ENCODE assay signal across 1 cellular context in the genomic region with DNA sequence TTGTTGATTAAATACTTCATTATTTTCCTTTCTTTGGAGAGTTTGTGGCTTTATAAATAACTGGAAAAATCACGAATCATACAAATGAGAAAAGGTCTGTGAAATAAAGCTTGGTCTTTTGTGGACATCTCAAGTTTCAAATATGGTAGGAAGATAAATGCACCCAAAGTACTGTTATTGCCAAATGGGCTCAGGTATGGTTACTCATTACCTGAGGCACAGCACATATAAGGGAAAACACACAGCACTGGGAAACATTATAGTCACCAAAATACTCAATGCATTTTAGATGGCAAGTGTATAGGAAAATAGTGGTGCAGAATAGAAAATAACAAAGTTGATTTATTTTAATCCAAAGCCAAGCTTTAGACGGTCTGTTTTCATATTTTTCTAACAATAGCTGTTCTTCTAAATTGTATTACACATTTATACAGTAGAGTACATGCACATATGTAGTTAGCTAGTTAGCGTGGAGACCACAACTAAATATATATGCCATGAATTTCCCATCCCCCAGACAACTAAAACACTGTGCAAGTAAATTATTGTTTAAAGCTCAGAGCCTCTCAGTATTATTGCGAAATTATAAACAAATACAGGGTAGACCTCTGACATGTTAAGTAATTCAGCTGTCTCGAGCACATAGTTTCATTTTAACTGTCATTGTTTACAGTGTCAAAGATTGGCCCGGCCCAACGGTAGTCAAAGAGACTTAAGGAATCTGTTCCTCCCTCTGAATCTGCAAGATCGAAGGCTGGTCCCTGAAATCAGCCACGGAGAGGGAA.
TF ChIP-seq lines count a peak whose summit lies in the region.

No MANE protein-coding gene starts in this region.

TF ChIP-seq in HepG2, 621 proteins besides CTCF, POLR2A, EP300 and RAD21 (continued from another document and continues in another):
- TF ChIP-seq, protein P1, sequence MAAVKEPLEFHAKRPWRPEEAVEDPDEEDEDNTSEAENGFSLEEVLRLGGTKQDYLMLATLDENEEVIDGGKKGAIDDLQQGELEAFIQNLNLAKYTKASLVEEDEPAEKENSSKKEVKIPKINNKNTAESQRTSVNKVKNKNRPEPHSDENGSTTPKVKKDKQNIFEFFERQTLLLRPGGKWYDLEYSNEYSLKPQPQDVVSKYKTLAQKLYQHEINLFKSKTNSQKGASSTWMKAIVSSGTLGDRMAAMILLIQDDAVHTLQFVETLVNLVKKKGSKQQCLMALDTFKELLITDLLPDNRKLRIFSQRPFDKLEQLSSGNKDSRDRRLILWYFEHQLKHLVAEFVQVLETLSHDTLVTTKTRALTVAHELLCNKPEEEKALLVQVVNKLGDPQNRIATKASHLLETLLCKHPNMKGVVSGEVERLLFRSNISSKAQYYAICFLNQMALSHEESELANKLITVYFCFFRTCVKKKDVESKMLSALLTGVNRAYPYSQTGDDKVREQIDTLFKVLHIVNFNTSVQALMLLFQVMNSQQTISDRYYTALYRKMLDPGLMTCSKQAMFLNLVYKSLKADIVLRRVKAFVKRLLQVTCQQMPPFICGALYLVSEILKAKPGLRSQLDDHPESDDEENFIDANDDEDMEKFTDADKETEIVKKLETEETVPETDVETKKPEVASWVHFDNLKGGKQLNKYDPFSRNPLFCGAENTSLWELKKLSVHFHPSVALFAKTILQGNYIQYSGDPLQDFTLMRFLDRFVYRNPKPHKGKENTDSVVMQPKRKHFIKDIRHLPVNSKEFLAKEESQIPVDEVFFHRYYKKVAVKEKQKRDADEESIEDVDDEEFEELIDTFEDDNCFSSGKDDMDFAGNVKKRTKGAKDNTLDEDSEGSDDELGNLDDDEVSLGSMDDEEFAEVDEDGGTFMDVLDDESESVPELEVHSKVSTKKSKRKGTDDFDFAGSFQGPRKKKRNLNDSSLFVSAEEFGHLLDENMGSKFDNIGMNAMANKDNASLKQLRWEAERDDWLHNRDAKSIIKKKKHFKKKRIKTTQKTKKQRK (IDR thresholded peaks at IDR 0.05; ENCODE audit: low read length) = no peak
- TF ChIP-seq ZMYM4 (CRISPR knock-in tag; IDR thresholded peaks at IDR 0.05) (no peak), ZFP37 (CRISPR knock-in tag; IDR thresholded peaks at IDR 0.05; ENCODE audit: borderline replicate concordance) (no peak), ZKSCAN5 (CRISPR knock-in tag; IDR thresholded peaks at IDR 0.05) (no peak), ZFP82 (CRISPR knock-in tag; IDR thresholded peaks at IDR 0.05; ENCODE audit: borderline replicate concordance) (no peak; the same call in 1 of the 2 replicates), ZNF782 (CRISPR knock-in tag; IDR thresholded peaks at IDR 0.05; ENCODE audit: borderline replicate concordance) (no peak), SIX4 (CRISPR knock-in tag; IDR thresholded peaks at IDR 0.05) (peak; percentile 39; the same call in 1 of the 2 replicates), AGO1 (IDR thresholded peaks at IDR 0.05; ENCODE audit: low read depth, low read length, poor library complexity, severe bottlenecking) (no peak), HMG20B (CRISPR knock-in tag; conservative IDR thresholded peaks at IDR 0.05) (peak; percentile 67; the same call in 1 of the 2 replicates), REL (CRISPR knock-in tag; conservative IDR thresholded peaks at IDR 0.05) (no peak), TGIF2 (CRISPR knock-in tag; IDR thresholded peaks at IDR 0.05) (peak; percentile 75; the same call in 1 of the 2 replicates), RFXAP (CRISPR knock-in tag; IDR thresholded peaks at IDR 0.05; ENCODE audit: borderline replicate concordance) (0 out of 2 replicates have a peak, but pooled peaks have one; percentile 8), ZNF350 (CRISPR knock-in tag; IDR thresholded peaks at IDR 0.05; ENCODE audit: borderline replicate concordance, low read depth) (no peak), NCOR1 (IDR thresholded peaks at IDR 0.05; ENCODE audit: borderline replicate concordance, low read length) (peak; percentile 93), NPAS2 (CRISPR knock-in tag; IDR thresholded peaks at IDR 0.05; ENCODE audit: borderline replicate concordance) (no peak)
- TF ChIP-seq, protein P2, sequence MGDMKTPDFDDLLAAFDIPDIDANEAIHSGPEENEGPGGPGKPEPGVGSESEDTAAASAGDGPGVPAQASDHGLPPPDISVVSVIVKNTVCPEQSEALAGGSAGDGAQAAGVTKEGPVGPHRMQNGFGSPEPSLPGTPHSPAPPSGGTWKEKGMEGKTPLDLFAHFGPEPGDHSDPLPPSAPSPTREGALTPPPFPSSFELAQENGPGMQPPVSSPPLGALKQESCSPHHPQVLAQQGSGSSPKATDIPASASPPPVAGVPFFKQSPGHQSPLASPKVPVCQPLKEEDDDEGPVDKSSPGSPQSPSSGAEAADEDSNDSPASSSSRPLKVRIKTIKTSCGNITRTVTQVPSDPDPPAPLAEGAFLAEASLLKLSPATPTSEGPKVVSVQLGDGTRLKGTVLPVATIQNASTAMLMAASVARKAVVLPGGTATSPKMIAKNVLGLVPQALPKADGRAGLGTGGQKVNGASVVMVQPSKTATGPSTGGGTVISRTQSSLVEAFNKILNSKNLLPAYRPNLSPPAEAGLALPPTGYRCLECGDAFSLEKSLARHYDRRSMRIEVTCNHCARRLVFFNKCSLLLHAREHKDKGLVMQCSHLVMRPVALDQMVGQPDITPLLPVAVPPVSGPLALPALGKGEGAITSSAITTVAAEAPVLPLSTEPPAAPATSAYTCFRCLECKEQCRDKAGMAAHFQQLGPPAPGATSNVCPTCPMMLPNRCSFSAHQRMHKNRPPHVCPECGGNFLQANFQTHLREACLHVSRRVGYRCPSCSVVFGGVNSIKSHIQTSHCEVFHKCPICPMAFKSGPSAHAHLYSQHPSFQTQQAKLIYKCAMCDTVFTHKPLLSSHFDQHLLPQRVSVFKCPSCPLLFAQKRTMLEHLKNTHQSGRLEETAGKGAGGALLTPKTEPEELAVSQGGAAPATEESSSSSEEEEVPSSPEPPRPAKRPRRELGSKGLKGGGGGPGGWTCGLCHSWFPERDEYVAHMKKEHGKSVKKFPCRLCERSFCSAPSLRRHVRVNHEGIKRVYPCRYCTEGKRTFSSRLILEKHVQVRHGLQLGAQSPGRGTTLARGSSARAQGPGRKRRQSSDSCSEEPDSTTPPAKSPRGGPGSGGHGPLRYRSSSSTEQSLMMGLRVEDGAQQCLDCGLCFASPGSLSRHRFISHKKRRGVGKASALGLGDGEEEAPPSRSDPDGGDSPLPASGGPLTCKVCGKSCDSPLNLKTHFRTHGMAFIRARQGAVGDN (CRISPR knock-in tag; IDR thresholded peaks at IDR 0.05) = no peak
- TF ChIP-seq, protein P3, sequence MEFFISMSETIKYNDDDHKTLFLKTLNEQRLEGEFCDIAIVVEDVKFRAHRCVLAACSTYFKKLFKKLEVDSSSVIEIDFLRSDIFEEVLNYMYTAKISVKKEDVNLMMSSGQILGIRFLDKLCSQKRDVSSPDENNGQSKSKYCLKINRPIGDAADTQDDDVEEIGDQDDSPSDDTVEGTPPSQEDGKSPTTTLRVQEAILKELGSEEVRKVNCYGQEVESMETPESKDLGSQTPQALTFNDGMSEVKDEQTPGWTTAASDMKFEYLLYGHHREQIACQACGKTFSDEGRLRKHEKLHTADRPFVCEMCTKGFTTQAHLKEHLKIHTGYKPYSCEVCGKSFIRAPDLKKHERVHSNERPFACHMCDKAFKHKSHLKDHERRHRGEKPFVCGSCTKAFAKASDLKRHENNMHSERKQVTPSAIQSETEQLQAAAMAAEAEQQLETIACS (CRISPR knock-in tag; IDR thresholded peaks at IDR 0.05) = no peak
- TF ChIP-seq, protein P4, sequence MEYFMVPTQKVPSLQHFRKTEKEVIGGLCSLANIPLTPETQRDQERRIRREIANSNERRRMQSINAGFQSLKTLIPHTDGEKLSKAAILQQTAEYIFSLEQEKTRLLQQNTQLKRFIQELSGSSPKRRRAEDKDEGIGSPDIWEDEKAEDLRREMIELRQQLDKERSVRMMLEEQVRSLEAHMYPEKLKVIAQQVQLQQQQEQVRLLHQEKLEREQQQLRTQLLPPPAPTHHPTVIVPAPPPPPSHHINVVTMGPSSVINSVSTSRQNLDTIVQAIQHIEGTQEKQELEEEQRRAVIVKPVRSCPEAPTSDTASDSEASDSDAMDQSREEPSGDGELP (IDR thresholded peaks at IDR 0.05; ENCODE audit: borderline replicate concordance, low read depth) = peak; percentile 40; the same call in 1 of the 2 replicates
- TF ChIP-seq, protein P5, sequence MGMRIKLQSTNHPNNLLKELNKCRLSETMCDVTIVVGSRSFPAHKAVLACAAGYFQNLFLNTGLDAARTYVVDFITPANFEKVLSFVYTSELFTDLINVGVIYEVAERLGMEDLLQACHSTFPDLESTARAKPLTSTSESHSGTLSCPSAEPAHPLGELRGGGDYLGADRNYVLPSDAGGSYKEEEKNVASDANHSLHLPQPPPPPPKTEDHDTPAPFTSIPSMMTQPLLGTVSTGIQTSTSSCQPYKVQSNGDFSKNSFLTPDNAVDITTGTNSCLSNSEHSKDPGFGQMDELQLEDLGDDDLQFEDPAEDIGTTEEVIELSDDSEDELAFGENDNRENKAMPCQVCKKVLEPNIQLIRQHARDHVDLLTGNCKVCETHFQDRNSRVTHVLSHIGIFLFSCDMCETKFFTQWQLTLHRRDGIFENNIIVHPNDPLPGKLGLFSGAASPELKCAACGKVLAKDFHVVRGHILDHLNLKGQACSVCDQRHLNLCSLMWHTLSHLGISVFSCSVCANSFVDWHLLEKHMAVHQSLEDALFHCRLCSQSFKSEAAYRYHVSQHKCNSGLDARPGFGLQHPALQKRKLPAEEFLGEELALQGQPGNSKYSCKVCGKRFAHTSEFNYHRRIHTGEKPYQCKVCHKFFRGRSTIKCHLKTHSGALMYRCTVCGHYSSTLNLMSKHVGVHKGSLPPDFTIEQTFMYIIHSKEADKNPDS (CRISPR knock-in tag; IDR thresholded peaks at IDR 0.05) = no peak
- TF ChIP-seq, protein P6, sequence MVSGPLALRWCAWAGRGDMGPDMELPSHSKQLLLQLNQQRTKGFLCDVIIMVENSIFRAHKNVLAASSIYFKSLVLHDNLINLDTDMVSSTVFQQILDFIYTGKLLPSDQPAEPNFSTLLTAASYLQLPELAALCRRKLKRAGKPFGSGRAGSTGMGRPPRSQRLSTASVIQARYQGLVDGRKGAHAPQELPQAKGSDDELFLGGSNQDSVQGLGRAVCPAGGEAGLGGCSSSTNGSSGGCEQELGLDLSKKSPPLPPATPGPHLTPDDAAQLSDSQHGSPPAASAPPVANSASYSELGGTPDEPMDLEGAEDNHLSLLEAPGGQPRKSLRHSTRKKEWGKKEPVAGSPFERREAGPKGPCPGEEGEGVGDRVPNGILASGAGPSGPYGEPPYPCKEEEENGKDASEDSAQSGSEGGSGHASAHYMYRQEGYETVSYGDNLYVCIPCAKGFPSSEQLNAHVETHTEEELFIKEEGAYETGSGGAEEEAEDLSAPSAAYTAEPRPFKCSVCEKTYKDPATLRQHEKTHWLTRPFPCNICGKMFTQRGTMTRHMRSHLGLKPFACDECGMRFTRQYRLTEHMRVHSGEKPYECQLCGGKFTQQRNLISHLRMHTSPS (CRISPR knock-in tag; IDR thresholded peaks at IDR 0.05; ENCODE audit: low read depth) = no peak
- TF ChIP-seq, protein P7, sequence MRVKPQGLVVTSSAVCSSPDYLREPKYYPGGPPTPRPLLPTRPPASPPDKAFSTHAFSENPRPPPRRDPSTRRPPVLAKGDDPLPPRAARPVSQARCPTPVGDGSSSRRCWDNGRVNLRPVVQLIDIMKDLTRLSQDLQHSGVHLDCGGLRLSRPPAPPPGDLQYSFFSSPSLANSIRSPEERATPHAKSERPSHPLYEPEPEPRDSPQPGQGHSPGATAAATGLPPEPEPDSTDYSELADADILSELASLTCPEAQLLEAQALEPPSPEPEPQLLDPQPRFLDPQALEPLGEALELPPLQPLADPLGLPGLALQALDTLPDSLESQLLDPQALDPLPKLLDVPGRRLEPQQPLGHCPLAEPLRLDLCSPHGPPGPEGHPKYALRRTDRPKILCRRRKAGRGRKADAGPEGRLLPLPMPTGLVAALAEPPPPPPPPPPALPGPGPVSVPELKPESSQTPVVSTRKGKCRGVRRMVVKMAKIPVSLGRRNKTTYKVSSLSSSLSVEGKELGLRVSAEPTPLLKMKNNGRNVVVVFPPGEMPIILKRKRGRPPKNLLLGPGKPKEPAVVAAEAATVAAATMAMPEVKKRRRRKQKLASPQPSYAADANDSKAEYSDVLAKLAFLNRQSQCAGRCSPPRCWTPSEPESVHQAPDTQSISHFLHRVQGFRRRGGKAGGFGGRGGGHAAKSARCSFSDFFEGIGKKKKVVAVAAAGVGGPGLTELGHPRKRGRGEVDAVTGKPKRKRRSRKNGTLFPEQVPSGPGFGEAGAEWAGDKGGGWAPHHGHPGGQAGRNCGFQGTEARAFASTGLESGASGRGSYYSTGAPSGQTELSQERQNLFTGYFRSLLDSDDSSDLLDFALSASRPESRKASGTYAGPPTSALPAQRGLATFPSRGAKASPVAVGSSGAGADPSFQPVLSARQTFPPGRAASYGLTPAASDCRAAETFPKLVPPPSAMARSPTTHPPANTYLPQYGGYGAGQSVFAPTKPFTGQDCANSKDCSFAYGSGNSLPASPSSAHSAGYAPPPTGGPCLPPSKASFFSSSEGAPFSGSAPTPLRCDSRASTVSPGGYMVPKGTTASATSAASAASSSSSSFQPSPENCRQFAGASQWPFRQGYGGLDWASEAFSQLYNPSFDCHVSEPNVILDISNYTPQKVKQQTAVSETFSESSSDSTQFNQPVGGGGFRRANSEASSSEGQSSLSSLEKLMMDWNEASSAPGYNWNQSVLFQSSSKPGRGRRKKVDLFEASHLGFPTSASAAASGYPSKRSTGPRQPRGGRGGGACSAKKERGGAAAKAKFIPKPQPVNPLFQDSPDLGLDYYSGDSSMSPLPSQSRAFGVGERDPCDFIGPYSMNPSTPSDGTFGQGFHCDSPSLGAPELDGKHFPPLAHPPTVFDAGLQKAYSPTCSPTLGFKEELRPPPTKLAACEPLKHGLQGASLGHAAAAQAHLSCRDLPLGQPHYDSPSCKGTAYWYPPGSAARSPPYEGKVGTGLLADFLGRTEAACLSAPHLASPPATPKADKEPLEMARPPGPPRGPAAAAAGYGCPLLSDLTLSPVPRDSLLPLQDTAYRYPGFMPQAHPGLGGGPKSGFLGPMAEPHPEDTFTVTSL (CRISPR knock-in tag; IDR thresholded peaks at IDR 0.05; ENCODE audit: borderline replicate concordance) = no peak; the same call in 1 of the 2 replicates
- TF ChIP-seq, protein P8, sequence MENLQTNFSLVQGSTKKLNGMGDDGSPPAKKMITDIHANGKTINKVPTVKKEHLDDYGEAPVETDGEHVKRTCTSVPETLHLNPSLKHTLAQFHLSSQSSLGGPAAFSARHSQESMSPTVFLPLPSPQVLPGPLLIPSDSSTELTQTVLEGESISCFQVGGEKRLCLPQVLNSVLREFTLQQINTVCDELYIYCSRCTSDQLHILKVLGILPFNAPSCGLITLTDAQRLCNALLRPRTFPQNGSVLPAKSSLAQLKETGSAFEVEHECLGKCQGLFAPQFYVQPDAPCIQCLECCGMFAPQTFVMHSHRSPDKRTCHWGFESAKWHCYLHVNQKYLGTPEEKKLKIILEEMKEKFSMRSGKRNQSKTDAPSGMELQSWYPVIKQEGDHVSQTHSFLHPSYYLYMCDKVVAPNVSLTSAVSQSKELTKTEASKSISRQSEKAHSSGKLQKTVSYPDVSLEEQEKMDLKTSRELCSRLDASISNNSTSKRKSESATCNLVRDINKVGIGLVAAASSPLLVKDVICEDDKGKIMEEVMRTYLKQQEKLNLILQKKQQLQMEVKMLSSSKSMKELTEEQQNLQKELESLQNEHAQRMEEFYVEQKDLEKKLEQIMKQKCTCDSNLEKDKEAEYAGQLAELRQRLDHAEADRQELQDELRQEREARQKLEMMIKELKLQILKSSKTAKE (CRISPR knock-in tag; IDR thresholded peaks at IDR 0.05; ENCODE audit: borderline replicate concordance) = peak; percentile 51
- TF ChIP-seq, protein P9, sequence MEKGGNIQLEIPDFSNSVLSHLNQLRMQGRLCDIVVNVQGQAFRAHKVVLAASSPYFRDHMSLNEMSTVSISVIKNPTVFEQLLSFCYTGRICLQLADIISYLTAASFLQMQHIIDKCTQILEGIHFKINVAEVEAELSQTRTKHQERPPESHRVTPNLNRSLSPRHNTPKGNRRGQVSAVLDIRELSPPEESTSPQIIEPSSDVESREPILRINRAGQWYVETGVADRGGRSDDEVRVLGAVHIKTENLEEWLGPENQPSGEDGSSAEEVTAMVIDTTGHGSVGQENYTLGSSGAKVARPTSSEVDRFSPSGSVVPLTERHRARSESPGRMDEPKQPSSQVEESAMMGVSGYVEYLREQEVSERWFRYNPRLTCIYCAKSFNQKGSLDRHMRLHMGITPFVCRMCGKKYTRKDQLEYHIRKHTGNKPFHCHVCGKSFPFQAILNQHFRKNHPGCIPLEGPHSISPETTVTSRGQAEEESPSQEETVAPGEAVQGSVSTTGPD (CRISPR knock-in tag; IDR thresholded peaks at IDR 0.05) = no peak
